ENCODE assay signal across 7 cellular contexts in the genomic region with DNA sequence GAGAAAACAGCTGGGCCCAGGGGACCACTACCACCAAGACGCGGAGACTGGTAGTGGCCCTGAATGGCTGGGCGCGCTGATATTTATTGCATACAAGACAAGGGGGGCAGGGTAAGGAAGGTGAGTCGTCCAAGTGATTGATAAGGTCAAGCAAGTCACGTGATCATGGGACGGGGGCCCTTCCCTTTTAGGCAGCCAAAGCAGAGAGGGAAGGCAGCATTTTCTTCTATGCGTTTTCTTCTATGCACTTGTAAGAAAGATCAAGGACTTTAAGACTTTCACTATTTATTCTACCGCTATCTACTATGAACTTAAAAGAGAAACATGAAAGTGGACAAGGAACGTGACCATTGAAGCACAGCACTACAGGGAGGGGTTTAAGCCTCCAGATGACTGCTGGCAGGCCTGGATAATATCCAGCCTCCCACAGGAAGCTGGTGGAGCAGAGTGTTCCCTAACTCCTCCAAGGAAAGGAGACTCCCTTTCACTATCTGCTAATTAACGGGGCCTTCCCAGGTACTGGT. TPM values are rescaled to one million over a fixed set of nuclear protein-coding genes. Genes with fewer than 3 reads are reported as not detected.
DNase-seq lines count a peak whose midpoint lies in the region; ATAC-seq, FAIRE-seq and TF ChIP-seq lines count a peak whose summit lies in the region.
"Not testable (repeated sequence)": the region's sequence is repeated elsewhere in the genome, so short reads cannot be mapped to it uniquely, and the experiment has no call there.
"Had no signal": no experiment of that assay in that cellular context is flagged by ENCODE, and none has a peak within 500 bp of the region (broad histone marks: within the 10 kb centered on the region; RNA-seq: fewer than 3 reads in every experiment).

No MANE protein-coding gene starts in this region.

- not testable (repeated sequence) for H3K9ac ChIP-seq in K562 (ENCODE audit: insufficient read depth in 1 of 2, low read depth in 2 of 2, low read length in 2 of 2)

- not testable (repeated sequence) for TF ChIP-seq RAD21 in K562 (CRISPR knock-in tag; conservative IDR thresholded peaks at IDR 0.05 in 1 of 2, IDR thresholded peaks at IDR 0.05 in 1 of 2)

- 26% methylated on average over 7 of the region's 11 CpGs for WGBS in K562 (ENCODE audit: insufficient coverage, low coverage, missing lambda C conversion rate)

- H3K4me2 ChIP-seq in K562 (ENCODE audit: insufficient read depth, low read length): not testable (repeated sequence)

- H4K20me1 ChIP-seq in K562 (replicated peaks; ENCODE audit: control insufficient read depth, insufficient read depth, low read length): not testable (repeated sequence)

- not testable (repeated sequence) for H3K4me3 Mint-ChIP-seq in nephron progenitor cell

- H3K4me1 ChIP-seq in K562 (replicated peaks in 1 of 2; ENCODE audit: control insufficient read depth in 2 of 2, insufficient read depth in 2 of 2, low read length in 2 of 2); left lung; upper lobe of right lung: not testable (repeated sequence)

- H3K4me3 ChIP-seq in K562; fibroblast of villous mesenchyme (ENCODE audit: low read depth, low read length); left lung; upper lobe of right lung: not testable (repeated sequence)

- peaks cover 17% of the 10 kb centered on the region for H3K4me1 Mint-ChIP-seq in nephron progenitor cell

- not testable (repeated sequence) for H3K36me3 ChIP-seq in K562 (ENCODE audit: control insufficient read depth, insufficient read depth, low read length)
- H3K36me3 ChIP-seq in left lung (peaks cover 0 to 25% of the 10 kb centered on the region in 2 donors), upper lobe of right lung (peaks cover 44% of the 10 kb centered on the region)

- not testable (repeated sequence) for H3K9me3 ChIP-seq in K562 (replicated peaks; ENCODE audit: control insufficient read depth, insufficient read depth, low read depth, low read length); left lung; upper lobe of right lung

- H3K36me3 Mint-ChIP-seq in nephron progenitor cell (ENCODE audit: low read depth): not testable (repeated sequence)

- not testable (repeated sequence) for ATAC-seq in K562
- ATAC-seq in left lung (peak; percentile 73), upper lobe of right lung (peak; percentile 56)

- CTCF ChIA-PET in K562 (lab: Yijun Ruan, JAX; ENCODE audit: low intra/inter-chr PET ratio): not testable (repeated sequence)

- intact Hi-C loops in K562 (cut with micrococcal nuclease); left lung (cut with DNase I); upper lobe of right lung (cut with DNase I): not testable (repeated sequence)

- TF ChIP-seq POLR2A in K562 (conservative IDR thresholded peaks at IDR 0.05): not testable (repeated sequence)

- not testable (repeated sequence) for H3K79me2 ChIP-seq in K562 (ENCODE audit: control insufficient read depth, insufficient read depth, low read length)

- not testable (repeated sequence) for H2AFZ ChIP-seq in K562 (ENCODE audit: low read depth, low read length)

- not testable (repeated sequence) for H3K27me3 ChIP-seq in K562 (ENCODE audit: control insufficient read depth in 2 of 2, insufficient read depth in 2 of 2, low read length in 2 of 2); left lung; upper lobe of right lung

- POLR2A ChIA-PET in K562 (lab: Yijun Ruan, JAX): not testable (repeated sequence)

- not testable (repeated sequence) for TF ChIP-seq CTCF in K562 (IDR thresholded peaks at IDR 0.05 in 2 of 3, conservative IDR thresholded peaks at IDR 0.05 in 1 of 3; ENCODE audit: insufficient read depth in 2 of 3, low read depth in 1 of 3, low read length in 3 of 3); fibroblast of villous mesenchyme (IDR thresholded peaks at IDR 0.05; ENCODE audit: insufficient read depth, low read depth, low read length); left lung (IDR thresholded peaks at IDR 0.05); nephron progenitor cell (IDR thresholded peaks at IDR 0.05); upper lobe of right lung (IDR thresholded peaks at IDR 0.05)

- H3K9me3 Mint-ChIP-seq in nephron progenitor cell: not testable (repeated sequence)

- H3K27ac ChIP-seq in K562 (ENCODE audit: extremely low read depth, low read depth, low read length); left lung; upper lobe of right lung: not testable (repeated sequence)

- not testable (repeated sequence) for BruUV-seq in K562 (replicated peaks; lab: Mats Ljungman, UMichigan)

- H3K27me3 Mint-ChIP-seq in nephron progenitor cell (ENCODE audit: low read depth, poor library complexity): not testable (repeated sequence)

- in situ Hi-C loops in K562 (cut with MboI): not testable (repeated sequence)

- not testable (repeated sequence) for FAIRE-seq in K562 (lab: Jason Lieb, UNC)

- TF ChIP-seq EP300 in K562 (IDR thresholded peaks at IDR 0.05; ENCODE audit: low read length): not testable (repeated sequence)

- H3K9me1 ChIP-seq in K562 (ENCODE audit: control insufficient read depth, insufficient read depth, low read length): not testable (repeated sequence)

- peak; percentile 26 for DNase-seq in ELF-1 (ENCODE audit: low read depth, low spot score)
- not testable (repeated sequence) for DNase-seq in K562 (ENCODE audit: extremely low read depth in 1 of 4, low spot score in 3 of 4); nephron progenitor cell; upper lobe of right lung
- peak; percentile 42 for DNase-seq in fibroblast of villous mesenchyme (ENCODE audit: low read depth)
- DNase-seq in left lung: peak in 1 of 2 donors; percentile 34

- peak overlapping the region; percentile 94 for H3K27ac Mint-ChIP-seq in nephron progenitor cell

RNA-seq across cellular contexts. Expression of a gene that starts 43.0 kb away (rescaled TPM):
- 1.1 and 2.1 TPM in 2 replicates for total RNA-seq in K562 (2011; cell fraction: chromatin; rRNA removed; ENCODE audit: low replicate concordance)
- total RNA-seq in K562 (2011; cell fraction: nucleolus; rRNA removed): 0.39 and 0.67 TPM in 2 replicates
- 0.88 and 0.92 TPM in 2 replicates for total RNA-seq in K562 (2011; cell fraction: nucleoplasm; rRNA removed)
- total RNA-seq in K562 (2014; rRNA removed) (0.18 TPM in 1 of 2 replicates, not detected in the other), K562 (2014; rRNA removed; fragmentation: Illumina TruSeq; extraction: Trizol) (0.35 TPM in 1 of 2 replicates, not detected in the other), K562 (2015; rRNA removed; fragmentation: Illumina TruSeq; extraction: Trizol) (0.25 and 0.41 TPM in 2 replicates), K562 (2021) (0.33 TPM in 1 of 2 replicates, not detected in the other), fibroblast of villous mesenchyme (0.64 and 2.6 TPM in 2 replicates), left lung (10 to 100 TPM; 27.3 to 32.9 TPM), upper lobe of right lung (45.4 TPM)
- polyA plus RNA-seq in K562 (2011; rRNA removed) (0.07 and 0.39 TPM in 2 replicates), K562 (2014; fragmentation: Illumina TruSeq; extraction: Trizol) (0.22 and 0.34 TPM in 2 replicates), K562 (2014; fragmentation: Nextera tagmentation; extraction: Ambion mirVana) (under 1 TPM in 1 of 2 experiments, not detected in 1; 0.20 TPM), K562 (2014; rRNA removed) (0.03 and 0.04 TPM in 2 replicates)
- 0.28 and 0.72 TPM in 2 replicates for polyA plus RNA-seq in K562 (2011; cell fraction: cytosol; rRNA removed)
- polyA plus RNA-seq in K562 (2011; cell fraction: nucleus; rRNA removed): 0.92 and 2.7 TPM in 2 replicates
- 0.21 and 1.1 TPM in 2 replicates for polyA plus RNA-seq in K562 (2012)
- polyA minus RNA-seq in K562 (2011; rRNA and poly(A)+ RNA removed): 0.24 TPM in 1 of 2 replicates, not detected in the other
- polyA minus RNA-seq in K562 (2011; cell fraction: cytosol; rRNA and poly(A)+ RNA removed): not detected in 2 replicates
- polyA minus RNA-seq in K562 (2011; cell fraction: nucleus; rRNA and poly(A)+ RNA removed): 0.33 TPM in 1 of 2 replicates, not detected in the other
- total RNA-seq: A172 had no signal

RNA-seq across cellular contexts. Expression of a gene that starts 43.1 kb away (rescaled TPM):
- 32.7 and 71.3 TPM in 2 replicates for total RNA-seq in K562 (2011; cell fraction: chromatin; rRNA removed; ENCODE audit: low replicate concordance)
- total RNA-seq in K562 (2011; cell fraction: nucleolus; rRNA removed): 45.7 and 48.7 TPM in 2 replicates
- total RNA-seq in K562 (2011; cell fraction: nucleoplasm; rRNA removed): 54.0 and 71.7 TPM in 2 replicates
- 19.1 and 23.7 TPM in 2 replicates for total RNA-seq in K562 (2014; rRNA removed)
- 32.9 and 34.6 TPM in 2 replicates for total RNA-seq in K562 (2014; rRNA removed; fragmentation: Illumina TruSeq; extraction: Trizol)
- 30.0 and 36.2 TPM in 2 replicates for total RNA-seq in K562 (2015; rRNA removed; fragmentation: Illumina TruSeq; extraction: Trizol)
- total RNA-seq in K562 (2021): 21.5 and 27.7 TPM in 2 replicates
- polyA plus RNA-seq in K562 (2011; rRNA removed): 15.3 and 22.3 TPM in 2 replicates
- 8.5 and 15.1 TPM in 2 replicates for polyA plus RNA-seq in K562 (2011; cell fraction: cytosol; rRNA removed)
- 15.0 and 17.5 TPM in 2 replicates for polyA plus RNA-seq in K562 (2011; cell fraction: nucleus; rRNA removed)
- polyA plus RNA-seq in K562 (2012): 18.4 and 21.8 TPM in 2 replicates
- polyA plus RNA-seq in K562 (2014; fragmentation: Illumina TruSeq; extraction: Trizol): 26.3 and 29.6 TPM in 2 replicates
- 10 to 100 TPM; 38.3 to 43.3 TPM for polyA plus RNA-seq in K562 (2014; fragmentation: Nextera tagmentation; extraction: Ambion mirVana)
- polyA plus RNA-seq in K562 (2014; rRNA removed): 16.6 and 16.7 TPM in 2 replicates
- polyA minus RNA-seq in K562 (2011; rRNA and poly(A)+ RNA removed): 35.9 and 39.7 TPM in 2 replicates
- polyA minus RNA-seq in K562 (2011; cell fraction: cytosol; rRNA and poly(A)+ RNA removed): 13.5 and 17.6 TPM in 2 replicates
- 17.9 and 38.3 TPM in 2 replicates for polyA minus RNA-seq in K562 (2011; cell fraction: nucleus; rRNA and poly(A)+ RNA removed)
- total RNA-seq in fibroblast of villous mesenchyme: 70.9 and 79.9 TPM in 2 replicates
- total RNA-seq in left lung: 100 to 1,000 TPM; 110 to 118 TPM
- total RNA-seq in upper lobe of right lung: 129 TPM

RNA-seq across cellular contexts. Expression of a gene that starts 43.3 kb away (rescaled TPM):
- total RNA-seq in K562 (2011; cell fraction: chromatin; rRNA removed; ENCODE audit: low replicate concordance): 23.0 and 32.4 TPM in 2 replicates
- 12.7 and 17.4 TPM in 2 replicates for total RNA-seq in K562 (2011; cell fraction: nucleolus; rRNA removed)
- 17.2 and 24.0 TPM in 2 replicates for total RNA-seq in K562 (2011; cell fraction: nucleoplasm; rRNA removed)
- total RNA-seq in K562 (2014; rRNA removed) (9.3 and 11.6 TPM in 2 replicates), K562 (2014; rRNA removed; fragmentation: Illumina TruSeq; extraction: Trizol) (12.3 and 14.7 TPM in 2 replicates), K562 (2015; rRNA removed; fragmentation: Illumina TruSeq; extraction: Trizol) (13.2 and 15.1 TPM in 2 replicates), K562 (2021) (14.5 and 15.0 TPM in 2 replicates), fibroblast of villous mesenchyme (22.5 and 25.5 TPM in 2 replicates), left lung (10 to 100 TPM; 70.9 to 85.3 TPM), upper lobe of right lung (111 TPM)
- polyA plus RNA-seq in K562 (2011; rRNA removed) (19.0 and 19.2 TPM in 2 replicates), K562 (2014; fragmentation: Illumina TruSeq; extraction: Trizol) (13.6 and 15.3 TPM in 2 replicates), K562 (2014; fragmentation: Nextera tagmentation; extraction: Ambion mirVana) (10 to 100 TPM; 10.9 to 17.3 TPM), K562 (2014; rRNA removed) (11.1 and 14.1 TPM in 2 replicates)
- 7.9 and 9.7 TPM in 2 replicates for polyA plus RNA-seq in K562 (2011; cell fraction: cytosol; rRNA removed)
- 28.9 and 37.1 TPM in 2 replicates for polyA plus RNA-seq in K562 (2011; cell fraction: nucleus; rRNA removed)
- polyA plus RNA-seq in K562 (2012): 12.6 and 12.9 TPM in 2 replicates
- 13.8 and 20.6 TPM in 2 replicates for polyA minus RNA-seq in K562 (2011; rRNA and poly(A)+ RNA removed)
- 10.8 and 15.0 TPM in 2 replicates for polyA minus RNA-seq in K562 (2011; cell fraction: cytosol; rRNA and poly(A)+ RNA removed)
- 12.9 and 25.2 TPM in 2 replicates for polyA minus RNA-seq in K562 (2011; cell fraction: nucleus; rRNA and poly(A)+ RNA removed)
